ENCODE assay signal across 8 cellular contexts in the genomic region with DNA sequence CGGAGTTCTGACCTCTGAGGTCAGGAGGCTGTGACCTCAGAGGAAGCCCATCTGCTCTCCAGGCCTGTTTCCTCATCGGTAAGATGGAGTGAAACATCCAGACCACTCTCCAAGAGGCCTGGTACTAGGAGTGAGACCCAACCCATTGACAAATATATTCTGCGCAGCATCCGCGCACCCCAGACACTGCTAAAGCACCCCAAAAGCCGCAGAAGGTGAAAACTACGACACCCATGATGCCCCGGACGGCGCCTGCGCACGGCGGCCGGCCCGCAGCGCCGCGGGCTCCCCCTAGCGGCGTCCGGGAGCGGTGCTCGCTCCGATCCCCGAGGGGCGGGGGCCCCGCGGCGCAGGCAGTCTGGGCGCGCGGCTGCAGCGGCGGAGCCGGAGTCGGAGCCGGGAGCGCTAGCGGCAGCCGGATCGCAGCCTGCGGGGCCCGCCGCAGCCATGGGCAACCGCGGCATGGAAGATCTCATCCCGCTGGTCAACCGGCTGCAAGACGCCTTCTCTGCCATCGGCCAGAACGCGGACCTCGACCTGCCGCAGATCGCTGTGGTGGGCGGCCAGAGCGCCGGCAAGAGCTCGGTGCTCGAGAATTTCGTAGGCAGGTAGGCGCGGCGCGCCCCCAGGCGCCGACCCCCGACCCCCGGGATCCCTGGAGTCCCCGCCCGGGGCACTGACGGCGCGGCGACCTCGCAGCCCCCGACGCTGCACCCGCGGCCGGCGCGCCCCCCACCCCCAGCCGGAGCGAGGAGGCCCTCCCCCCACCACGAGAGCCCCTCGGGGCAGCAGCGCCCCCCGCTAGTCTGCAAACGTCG. TPM values are rescaled to one million over a fixed set of nuclear protein-coding genes. Genes with fewer than 3 reads are reported as not detected.
DNase-seq lines count a peak whose midpoint lies in the region; ATAC-seq, FAIRE-seq and TF ChIP-seq lines count a peak whose summit lies in the region.

A gene (plus strand): TSS at position 356 of the 818 bp plus-strand sequence. CDS start 92 bp downstream, at position 448.

- DNase-seq in A549 (ENCODE audit: low read depth in 1 of 2, low spot score in 1 of 2), result peak; percentile 62 to 89
- DNase-seq in NOMO-1 (lab: John Stamatoyannopoulos, UW; ENCODE audit: unreplicated experiment in 2 of 2), result peak; percentile 62 to 81
- DNase-seq in activated CD8-positive, alpha-beta memory T cell treated with anti-CD3 and anti-CD28 coated beads, Interleukin-2, amount 50 U/mL, for 48 hours, result peak; percentile 89
- DNase-seq in epidermal melanocyte (ENCODE audit: insufficient read length, low spot score), result peak; percentile 94
- peak; percentile 60 for DNase-seq in midbrain (lab: John Stamatoyannopoulos, UW)
- peak; percentile 50 to 59 for DNase-seq in stimulated activated CD8-positive, alpha-beta memory T cell treated with anti-CD3 and anti-CD28 coated beads, Interleukin-15, amount 100 ng/mL, for 48 hours (ENCODE audit: low read depth in 2 of 2)

- H3K9me3 ChIP-seq in A549, result no peaks in the 10 kb centered on the region

- POLR2A ChIA-PET in A549 (lab: Yijun Ruan, JAX), result interaction anchor here (0.6 to 1.3 kb wide), 4 partner anchors 8 to 75 kb away, joined by 3 to 6 read pairs (median 4); no protein-coding TSS in a partner anchor

- peak; percentile 54 for TF ChIP-seq POLR2A in A549 (IDR thresholded peaks at IDR 0.05; ENCODE audit: low read length)

- TF ChIP-seq CTCF in A549 (IDR thresholded peaks at IDR 0.05), result peak; percentile 94

- FAIRE-seq in A549 (lab: Jason Lieb, UNC), result no peak

- peak in 1 of 2 experiments; percentile 44; a peak in 2 of 5 replicates for TF ChIP-seq RAD21 in A549 (conservative IDR thresholded peaks at IDR 0.05 in 1 of 2, IDR thresholded peaks at IDR 0.05 in 1 of 2)

- 5% methylated on average over 5 of the region's 91 CpGs for WGBS in A549 (ENCODE audit: missing lambda C conversion rate)

- peak within 1 kb of the TSS; percentile 95 to 99 for H3K27ac ChIP-seq in A549

- H3K4me3 ChIP-seq in A549, result peak within 1 kb of the TSS; percentile 96

- peaks cover 54% of the 10 kb centered on the region for H3K4me1 ChIP-seq in A549

- H3K4me2 ChIP-seq in A549, result peak within 1 kb of the TSS; percentile 86

- ATAC-seq in A549 (peak; percentile 75 to 77), GM18502 (IDR thresholded peaks at IDR 0.05; ENCODE audit: poor library complexity, unreplicated experiment) (peak; percentile 78), HG03159 (IDR thresholded peaks at IDR 0.05; ENCODE audit: unreplicated experiment) (peak; percentile 80)

- CTCF ChIA-PET in A549 (lab: Yijun Ruan, JAX), result interaction anchor here (0.6 to 9.3 kb wide), 11 partner anchors 9 to 1526 kb away, joined by 3 to 82 read pairs (median 4); a partner anchor contains a TSS

- TF ChIP-seq EP300 in A549 (IDR thresholded peaks at IDR 0.05), result no peak

TF ChIP-seq in A549, 52 proteins besides CTCF, POLR2A, EP300 and RAD21:
- TF ChIP-seq, protein P1, sequence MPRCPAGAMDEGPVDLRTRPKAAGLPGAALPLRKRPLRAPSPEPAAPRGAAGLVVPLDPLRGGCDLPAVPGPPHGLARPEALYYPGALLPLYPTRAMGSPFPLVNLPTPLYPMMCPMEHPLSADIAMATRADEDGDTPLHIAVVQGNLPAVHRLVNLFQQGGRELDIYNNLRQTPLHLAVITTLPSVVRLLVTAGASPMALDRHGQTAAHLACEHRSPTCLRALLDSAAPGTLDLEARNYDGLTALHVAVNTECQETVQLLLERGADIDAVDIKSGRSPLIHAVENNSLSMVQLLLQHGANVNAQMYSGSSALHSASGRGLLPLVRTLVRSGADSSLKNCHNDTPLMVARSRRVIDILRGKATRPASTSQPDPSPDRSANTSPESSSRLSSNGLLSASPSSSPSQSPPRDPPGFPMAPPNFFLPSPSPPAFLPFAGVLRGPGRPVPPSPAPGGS (IDR thresholded peaks at IDR 0.05), result no peak
- no peak for TF ChIP-seq HEYL (CRISPR knock-in tag; IDR thresholded peaks at IDR 0.05)
- TF ChIP-seq, protein P2, sequence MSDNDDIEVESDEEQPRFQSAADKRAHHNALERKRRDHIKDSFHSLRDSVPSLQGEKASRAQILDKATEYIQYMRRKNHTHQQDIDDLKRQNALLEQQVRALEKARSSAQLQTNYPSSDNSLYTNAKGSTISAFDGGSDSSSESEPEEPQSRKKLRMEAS (IDR thresholded peaks at IDR 0.05), result peak; percentile 16; the same call in 1 of the 2 replicates
- TF ChIP-seq, protein P3, sequence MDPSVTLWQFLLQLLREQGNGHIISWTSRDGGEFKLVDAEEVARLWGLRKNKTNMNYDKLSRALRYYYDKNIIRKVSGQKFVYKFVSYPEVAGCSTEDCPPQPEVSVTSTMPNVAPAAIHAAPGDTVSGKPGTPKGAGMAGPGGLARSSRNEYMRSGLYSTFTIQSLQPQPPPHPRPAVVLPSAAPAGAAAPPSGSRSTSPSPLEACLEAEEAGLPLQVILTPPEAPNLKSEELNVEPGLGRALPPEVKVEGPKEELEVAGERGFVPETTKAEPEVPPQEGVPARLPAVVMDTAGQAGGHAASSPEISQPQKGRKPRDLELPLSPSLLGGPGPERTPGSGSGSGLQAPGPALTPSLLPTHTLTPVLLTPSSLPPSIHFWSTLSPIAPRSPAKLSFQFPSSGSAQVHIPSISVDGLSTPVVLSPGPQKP (IDR thresholded peaks at IDR 0.05; ENCODE audit: low read depth, low read length), result no peak
- no peak for TF ChIP-seq FOSL2 (IDR thresholded peaks at IDR 0.05)
- no peak for TF ChIP-seq FOSL2 (CRISPR knock-in tag; IDR thresholded peaks at IDR 0.05)
- no peak for TF ChIP-seq CHD4 (IDR thresholded peaks at IDR 0.05; ENCODE audit: borderline replicate concordance)
- no peak for TF ChIP-seq KDM1A (IDR thresholded peaks at IDR 0.05; ENCODE audit: low read depth)
- no peak for TF ChIP-seq FOXS1 (CRISPR knock-in tag; IDR thresholded peaks at IDR 0.05)
- no peak for TF ChIP-seq KDM5A (IDR thresholded peaks at IDR 0.05)
- TF ChIP-seq RARB (CRISPR knock-in tag; IDR thresholded peaks at IDR 0.05), result no peak
- TF ChIP-seq BHLHE40 (IDR thresholded peaks at IDR 0.05; ENCODE audit: low read depth, low read length), result no peak
- no peak for TF ChIP-seq HOXB13 (CRISPR knock-in tag; IDR thresholded peaks at IDR 0.05; ENCODE audit: low read depth)
- no peak for TF ChIP-seq TFCP2L1 (CRISPR knock-in tag; IDR thresholded peaks at IDR 0.05)
- no peak for TF ChIP-seq FOSB (CRISPR knock-in tag; IDR thresholded peaks at IDR 0.05)
- TF ChIP-seq, protein P4, sequence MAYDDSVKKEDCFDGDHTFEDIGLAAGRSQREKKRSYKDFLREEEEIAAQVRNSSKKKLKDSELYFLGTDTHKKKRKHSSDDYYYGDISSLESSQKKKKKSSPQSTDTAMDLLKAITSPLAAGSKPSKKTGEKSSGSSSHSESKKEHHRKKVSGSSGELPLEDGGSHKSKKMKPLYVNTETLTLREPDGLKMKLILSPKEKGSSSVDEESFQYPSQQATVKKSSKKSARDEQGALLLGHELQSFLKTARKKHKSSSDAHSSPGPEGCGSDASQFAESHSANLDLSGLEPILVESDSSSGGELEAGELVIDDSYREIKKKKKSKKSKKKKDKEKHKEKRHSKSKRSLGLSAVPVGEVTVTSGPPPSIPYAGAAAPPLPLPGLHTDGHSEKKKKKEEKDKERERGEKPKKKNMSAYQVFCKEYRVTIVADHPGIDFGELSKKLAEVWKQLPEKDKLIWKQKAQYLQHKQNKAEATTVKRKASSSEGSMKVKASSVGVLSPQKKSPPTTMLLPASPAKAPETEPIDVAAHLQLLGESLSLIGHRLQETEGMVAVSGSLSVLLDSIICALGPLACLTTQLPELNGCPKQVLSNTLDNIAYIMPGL (CRISPR knock-in tag; IDR thresholded peaks at IDR 0.05; ENCODE audit: borderline replicate concordance), result no peak
- TF ChIP-seq NFE2L2 (conservative IDR thresholded peaks at IDR 0.05; ENCODE audit: low read length), result no peak
- peak; percentile 65 for TF ChIP-seq SMC3 (IDR thresholded peaks at IDR 0.05)
- TF ChIP-seq POLR2AphosphoS2 (conservative IDR thresholded peaks at IDR 0.05; ENCODE audit: low read length), result no peak
- TF ChIP-seq MAZ (IDR thresholded peaks at IDR 0.05; ENCODE audit: borderline replicate concordance, low read depth, low read length), result peak; percentile 92
- TF ChIP-seq NPAS2 (CRISPR knock-in tag; IDR thresholded peaks at IDR 0.05; ENCODE audit: borderline replicate concordance), result no peak
- TF ChIP-seq JUN (IDR thresholded peaks at IDR 0.05), result peak in 1 of 2 experiments; percentile 51; a peak in 2 of 5 replicates
- TF ChIP-seq CEBPB (IDR thresholded peaks at IDR 0.05), result no peak
- TF ChIP-seq HOXB5 (CRISPR knock-in tag; IDR thresholded peaks at IDR 0.05), result no peak
TF ChIP-seq in A549: peak in this region for 4.

RNA-seq across cellular contexts. Expression of the gene that starts here (rescaled TPM):
- polyA plus RNA-seq in A549 (2011; rRNA removed) (60.2 and 70.7 TPM in 2 replicates), A549 (2017; fragmentation: RNase III; extraction: RNeasy Plus Mini Kit Qiagen cat#74134 plus additional on column Dnase treatment) (99.8 to 139 TPM (median 136 TPM) in 3 replicates)
- 65.9 and 77.9 TPM in 2 replicates for polyA plus RNA-seq in A549 (2012; cell fraction: cytosol; rRNA removed)
- polyA plus RNA-seq in A549 (2012; cell fraction: nucleus; rRNA removed), result 394 and 431 TPM in 2 replicates
- polyA minus RNA-seq in A549 (2011; rRNA and poly(A)+ RNA removed), result 198 and 226 TPM in 2 replicates

Comparison
In these comparisons a context has a peak if more than half of its experiments do, and no peak if none do; other contexts are left out.
1. Peak in every context shown above with its lines: DNase-seq, ATAC-seq, H3K4me3 ChIP-seq and H3K27ac ChIP-seq.